Comparison of ENCODE assay signal across 16 cellular contexts in genomic region chr11:2091112-2091746, GRCh38. TPM values are rescaled to one million over a fixed set of nuclear protein-coding genes. Genes with fewer than 3 reads are reported as not detected.
"Had no signal": no experiment of that assay in that cellular context is flagged by ENCODE, and none has a peak within 500 bp of the region (broad histone marks: within the 10 kb centered on the region; RNA-seq: fewer than 3 reads in every experiment).

No MANE protein-coding gene starts in this region.

- H3K36me3 Mint-ChIP-seq: activated naive CD4-positive, alpha-beta T cell treated with anti-CD3 and anti-CD28 coated beads, Interleukin-2, amount 50 U/mL, for 24 hours; T-cell had no signal

- H3K9ac ChIP-seq: SK-N-SH had no signal

- H3K4me3 Mint-ChIP-seq: activated CD4-positive, alpha-beta T cell treated with anti-CD3 and anti-CD28 coated beads, Interleukin-2, amount 10 ng/mL, durations not matched to agents 7 days and 5 days; activated CD8-positive, alpha-beta T cell treated with anti-CD3 and anti-CD28 coated beads, Interleukin-2, amount 10 ng/mL, durations not matched to agents 7 days and 5 days; activated T-cell treated with anti-CD3 and anti-CD28 coated beads, Interleukin-2, amount 50 U/mL, for 72 hours; stimulated activated effector memory CD8-positive, alpha-beta T cell treated with anti-CD3 and anti-CD28 coated beads, Interleukin-12 subunit alpha, Interleukin-12 subunit beta, amount 100 ng/mL, for 72 hours had no signal

- H3K4me2 ChIP-seq: SK-N-SH had no signal

- H3K4me3 ChIP-seq: thoracic aorta had no signal

- H3K36me3 ChIP-seq: thoracic aorta had no signal

- ATAC-seq: activated CD8-positive, alpha-beta T cell treated with anti-CD3 and anti-CD28 coated beads, Interleukin-2, amount 10 ng/mL, durations not matched to agents 7 days and 5 days; activated T-cell treated with anti-CD3 and anti-CD28 coated beads, Interleukin-2, amount 50 U/mL, for 72 hours; stimulated activated effector memory CD8-positive, alpha-beta T cell treated with anti-CD3 and anti-CD28 coated beads, Interleukin-12 subunit alpha, Interleukin-12 subunit beta, amount 100 ng/mL, for 72 hours; T-cell had no signal

- H3K27me3 Mint-ChIP-seq: activated naive CD4-positive, alpha-beta T cell treated with anti-CD3 and anti-CD28 coated beads, Interleukin-2, amount 50 U/mL, for 24 hours had no signal

- H3K27ac ChIP-seq: epithelial cell of prostate, thoracic aorta had no signal

- H3K9me2 ChIP-seq: SK-N-SH had no signal

- H3K9me3 ChIP-seq: SK-N-SH, thoracic aorta had no signal

- H3K27ac Mint-ChIP-seq: activated CD4-positive, alpha-beta T cell treated with anti-CD3 and anti-CD28 coated beads, Interleukin-2, amount 10 ng/mL, durations not matched to agents 7 days and 5 days; activated CD8-positive, alpha-beta T cell treated with anti-CD3 and anti-CD28 coated beads, Interleukin-2, amount 10 ng/mL, durations not matched to agents 7 days and 5 days; activated naive CD4-positive, alpha-beta T cell treated with anti-CD3 and anti-CD28 coated beads, Interleukin-2, amount 50 U/mL, for 24 hours; activated T-cell treated with anti-CD3 and anti-CD28 coated beads, Interleukin-2, amount 50 U/mL, for 72 hours; progenitor cell of endocrine pancreas; stimulated activated effector memory CD8-positive, alpha-beta T cell treated with anti-CD3 and anti-CD28 coated beads, Interleukin-12 subunit alpha, Interleukin-12 subunit beta, amount 100 ng/mL, for 72 hours; T-cell had no signal

- DNase-seq: activated CD4-positive, alpha-beta T cell treated with anti-CD3 and anti-CD28 coated beads, Interleukin-2, amount 10 ng/mL, durations not matched to agents 7 days and 5 days; activated CD4-positive, CD25-positive, alpha-beta regulatory T cell; activated CD8-positive, alpha-beta memory T cell treated with anti-CD3 and anti-CD28 coated beads, Interleukin-2, amount 50 U/mL, for 4 hours; activated CD8-positive, alpha-beta T cell treated with anti-CD3 and anti-CD28 coated beads, Interleukin-2, amount 10 ng/mL, durations not matched to agents 7 days and 5 days; activated gamma-delta T cell; activated T-cell treated with anti-CD3 and anti-CD28 coated beads, Interleukin-2, amount 50 U/mL, for 72 hours; foreskin fibroblast; midbrain; SK-N-SH; T1000 had no signal

RNA-seq across cellular contexts. Expression of gene IGF2, which starts 48.0 kb away (rescaled TPM):
- total RNA-seq: activated CD8-positive, alpha-beta T cell treated with anti-CD3 and anti-CD28 coated beads, Interleukin-2, amount 10 ng/mL, durations not matched to agents 7 days and 5 days had no signal
